Comparison of ENCODE assay signal across 20 cellular contexts in genomic region chr10:122021828-122022227, GRCh38. TPM values are rescaled to one million over a fixed set of nuclear protein-coding genes. Genes with fewer than 3 reads are reported as not detected.
DNase-seq lines count a peak whose midpoint lies in the region; ATAC-seq and TF ChIP-seq lines count a peak whose summit lies in the region.
"Had no signal": no experiment of that assay in that cellular context is flagged by ENCODE, and none has a peak within 500 bp of the region (broad histone marks: within the 10 kb centered on the region; RNA-seq: fewer than 3 reads in every experiment).

No MANE protein-coding gene starts in this region.

- TF ChIP-seq CTCF in GM23338 (conservative IDR thresholded peaks at IDR 0.05; ENCODE audit: low read depth in 2 of 2) (no peak), VCaP (conservative IDR thresholded peaks at IDR 0.05) (no peak)

- H3F3A ChIP-seq in GM23338 (replicated peaks; ENCODE audit: low read depth) = no peaks in the 10 kb centered on the region

- peaks cover 21% of the 10 kb centered on the region for H3K4me1 Mint-ChIP-seq in GM23338
- H3K4me1 Mint-ChIP-seq: activated CD4-positive, alpha-beta memory T cell treated with anti-CD3 and anti-CD28 coated beads, Interleukin-2, amount 10 ng/mL, durations not matched to agents 7 days and 5 days; activated naive CD8-positive, alpha-beta T cell treated with anti-CD3 and anti-CD28 coated beads, Interleukin-2, amount 50 U/mL, for 24 hours; immature natural killer cell had no signal

- no peaks in the 10 kb centered on the region for H3K36me3 ChIP-seq in GM23338 (ENCODE audit: insufficient read depth)
- H3K36me3 ChIP-seq: neutrophil had no signal

- no peaks in the 10 kb centered on the region for H3K27me3 ChIP-seq in GM23338 (ENCODE audit: insufficient read depth)
- H3K27me3 ChIP-seq: body of pancreas had no signal

- no peak overlapping the region for H3K27ac Mint-ChIP-seq in GM23338
- H3K27ac Mint-ChIP-seq: activated CD4-positive, alpha-beta memory T cell treated with anti-CD3 and anti-CD28 coated beads, Interleukin-2, amount 10 ng/mL, durations not matched to agents 7 days and 5 days; activated naive CD8-positive, alpha-beta T cell treated with anti-CD3 and anti-CD28 coated beads, Interleukin-2, amount 50 U/mL, for 24 hours; CD4-positive, CD25-positive, alpha-beta regulatory T cell; effector memory CD8-positive, alpha-beta T cell; immature natural killer cell had no signal

- no peak overlapping the region for H3K27ac ChIP-seq in GM23338 (ENCODE audit: low read depth)
- H3K27ac ChIP-seq in VCaP = peak overlapping the region; percentile 90
- H3K27ac ChIP-seq in skin epidermis = peak overlapping the region in 16 of 21 experiments; percentile 8 to 93 (median 73)
- H3K27ac ChIP-seq: neutrophil had no signal

- ATAC-seq in GM23338 (no peak), HG03520 (IDR thresholded peaks at IDR 0.05; ENCODE audit: unreplicated experiment) (no peak), GM19463 (IDR thresholded peaks at IDR 0.05; ENCODE audit: unreplicated experiment) (no peak)
- ATAC-seq: activated naive CD8-positive, alpha-beta T cell treated with anti-CD3 and anti-CD28 coated beads, Interleukin-2, amount 50 U/mL, for 24 hours; effector memory CD8-positive, alpha-beta T cell; K562 had no signal

- no peaks in the 10 kb centered on the region for H3K36me3 Mint-ChIP-seq in GM23338 (ENCODE audit: low read depth)
- H3K36me3 Mint-ChIP-seq: CD4-positive, CD25-positive, alpha-beta regulatory T cell; immature natural killer cell had no signal

- peak overlapping the region; percentile 59; the same call in 1 of the 2 replicates for H2AFZ ChIP-seq in GM23338

- H4K20me1 ChIP-seq in GM23338 (replicated peaks; ENCODE audit: insufficient read depth) = no peaks in the 10 kb centered on the region

- H3K9me2 ChIP-seq in GM23338 (ENCODE audit: insufficient read depth) = no peaks in the 10 kb centered on the region

- H3K79me2 ChIP-seq in GM23338 (replicated peaks; ENCODE audit: insufficient read depth) = no peaks in the 10 kb centered on the region

- DNase-seq in GM23338 (ENCODE audit: low spot score) (no peak), iPS-NIHi11 (ENCODE audit: low spot score) (peak; percentile 1), NOMO-1 treated with dmso at 0.1 percent for 144 hours (lab: John Stamatoyannopoulos, UW; ENCODE audit: unreplicated experiment) (no peak)
- no peak for DNase-seq in stimulated activated naive CD4-positive, alpha-beta T cell treated with Interleukin-2 at 50 U/mL for 16 hours (lab: John Stamatoyannopoulos, UW)
- DNase-seq: activated CD4-positive, alpha-beta memory T cell treated with anti-CD3 and anti-CD28 coated beads, Interleukin-2, amount 10 ng/mL, durations not matched to agents 7 days and 5 days; activated effector memory CD4-positive, alpha-beta T cell treated with anti-CD3 and anti-CD28 coated beads, Interleukin-2, amount 50 U/mL, for 16 hours; activated naive CD8-positive, alpha-beta T cell treated with anti-CD3 and anti-CD28 coated beads, Interleukin-2, amount 50 U/mL, for 24 hours; CD4-positive, CD25-positive, alpha-beta regulatory T cell; effector memory CD8-positive, alpha-beta T cell; immature natural killer cell; NCI-H1694; NCI-H748 treated with DMSO at 0.1 percent for 48 hours had no signal

- no peak overlapping the region for H3K4me3 Mint-ChIP-seq in GM23338
- H3K4me3 Mint-ChIP-seq: activated CD4-positive, alpha-beta memory T cell treated with anti-CD3 and anti-CD28 coated beads, Interleukin-2, amount 10 ng/mL, durations not matched to agents 7 days and 5 days; activated naive CD8-positive, alpha-beta T cell treated with anti-CD3 and anti-CD28 coated beads, Interleukin-2, amount 50 U/mL, for 24 hours; CD4-positive, CD25-positive, alpha-beta regulatory T cell; effector memory CD8-positive, alpha-beta T cell; immature natural killer cell had no signal

- H3K27me3 Mint-ChIP-seq in GM23338 (ENCODE audit: insufficient read depth, low read depth, poor library complexity) = peaks cover 10% of the 10 kb centered on the region

- no peak overlapping the region for H3K4me2 ChIP-seq in GM23338

- H3K4me3 ChIP-seq in GM23338 = no peak overlapping the region
- peak overlapping the region in 2 of 7 experiments; percentile 12 to 22 for H3K4me3 ChIP-seq in skin epidermis
- H3K4me3 ChIP-seq: body of pancreas, K562 had no signal

- no peaks in the 10 kb centered on the region; the same call in 2 of the 3 replicates for H3K9me3 Mint-ChIP-seq in GM23338
- H3K9me3 Mint-ChIP-seq: activated CD4-positive, alpha-beta memory T cell treated with anti-CD3 and anti-CD28 coated beads, Interleukin-2, amount 10 ng/mL, durations not matched to agents 7 days and 5 days; effector memory CD8-positive, alpha-beta T cell; immature natural killer cell had no signal

- peaks cover 20% of the 10 kb centered on the region for H3K4me1 ChIP-seq in GM23338 (ENCODE audit: insufficient read depth)

TF ChIP-seq in GM23338, 12 proteins besides CTCF, POLR2A, EP300 and RAD21 (continues in another document):
- TF ChIP-seq STAT1 (IDR thresholded peaks at IDR 0.05; ENCODE audit: unreplicated experiment) (no peak), ETS1 (IDR thresholded peaks at IDR 0.05) (no peak), ZNF331 (CRISPR knock-in tag; IDR thresholded peaks at IDR 0.05; ENCODE audit: low read depth) (no peak), NANOG (IDR thresholded peaks at IDR 0.05; ENCODE audit: borderline replicate concordance) (no peak), ZNF114 (CRISPR knock-in tag; IDR thresholded peaks at IDR 0.05) (no peak), JUNB (IDR thresholded peaks at IDR 0.05; ENCODE audit: unreplicated experiment) (no peak)

RNA-seq across cellular contexts. Expression of gene TACC2, which starts 32.9 kb away (rescaled TPM):
- total RNA-seq in GM23338 (2014; rRNA removed; shearing (Covaris generic)) = 24.2 and 35.9 TPM in 2 replicates
- polyA plus RNA-seq in GM23338 (2016; fragmentation: Nextera tagmentation; extraction: Ambion mirVana) = 25.8 and 30.8 TPM in 2 replicates
- total RNA-seq: activated CD4-positive, alpha-beta memory T cell treated with anti-CD3 and anti-CD28 coated beads, Interleukin-2, amount 10 ng/mL, durations not matched to agents 7 days and 5 days; CD4-positive, CD25-positive, alpha-beta regulatory T cell; OCI-LY7 had no signal
- polyA plus RNA-seq: CD4-positive, CD25-positive, alpha-beta regulatory T cell; immature natural killer cell had no signal

RNA-seq across cellular contexts. Expression of gene NSMCE4A, which starts 46.8 kb away (rescaled TPM):
- 74.6 and 84.8 TPM in 2 replicates for total RNA-seq in GM23338 (2014; rRNA removed; shearing (Covaris generic))
- 85.3 and 94.9 TPM in 2 replicates for polyA plus RNA-seq in GM23338 (2016; fragmentation: Nextera tagmentation; extraction: Ambion mirVana)
